ENCODE assay signal across 8 cellular contexts in the genomic region with DNA sequence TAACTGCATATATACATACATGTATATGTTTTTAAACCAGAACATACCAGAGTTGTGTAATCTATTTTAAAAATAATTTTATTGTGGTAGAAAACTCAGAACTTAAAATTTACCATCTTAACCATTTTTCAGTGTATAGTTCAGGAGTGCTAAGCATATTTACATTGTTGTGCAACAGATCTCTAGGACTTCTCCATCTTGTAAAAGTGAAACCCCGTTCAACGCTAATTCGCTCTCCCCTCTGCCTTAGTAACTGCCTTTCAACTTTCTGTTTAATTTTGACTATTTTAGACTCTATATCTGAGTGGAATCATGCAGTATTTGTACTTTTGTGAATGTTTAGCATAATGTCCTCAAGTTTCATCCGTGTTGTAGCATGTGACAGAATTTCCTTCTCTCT. TPM values are rescaled to one million over a fixed set of nuclear protein-coding genes. Genes with fewer than 3 reads are reported as not detected.
DNase-seq lines count a peak whose midpoint lies in the region; ATAC-seq and TF ChIP-seq lines count a peak whose summit lies in the region.

No MANE protein-coding gene starts in this region.

- no peak for TF ChIP-seq EP300 in gastroesophageal sphincter (IDR thresholded peaks at IDR 0.05)

- DNase-seq in AG10803 (ENCODE audit: low read depth): no peak
- DNase-seq in LoVo (ENCODE audit: low spot score): peak; percentile 12
- DNase-seq in endothelial cell (ENCODE audit: low spot score): no peak
- DNase-seq in COLO668 (lab: John Stamatoyannopoulos, UW; ENCODE audit: unreplicated experiment): no peak
- DNase-seq in RWPE1 (ENCODE audit: low spot score): no peak
- no peak for DNase-seq in NCI-H187 (lab: John Stamatoyannopoulos, UW)

- TF ChIP-seq CTCF in AG10803 (conservative IDR thresholded peaks at IDR 0.05; ENCODE audit: low read length) (no peak), gastroesophageal sphincter (IDR thresholded peaks at IDR 0.05) (no peak), endothelial cell (IDR thresholded peaks at IDR 0.05; ENCODE audit: unreplicated experiment) (no peak), RWPE1 (conservative IDR thresholded peaks at IDR 0.05; ENCODE audit: low read depth) (no peak)

- H3K36me3 Mint-ChIP-seq in endothelial cell (ENCODE audit: low read depth, unreplicated experiment): no peaks in the 10 kb centered on the region

- no peak overlapping the region for H3K4me3 Mint-ChIP-seq in endothelial cell (ENCODE audit: unreplicated experiment)

- no peak overlapping the region for H3K27ac Mint-ChIP-seq in endothelial cell (ENCODE audit: unreplicated experiment)

- H3K4me1 ChIP-seq in gastroesophageal sphincter: peaks cover 0 to 40% (median 8%) of the 10 kb centered on the region in 3 donors

- CTCF ChIA-PET in RWPE1 (lab: Yijun Ruan, JAX): no interaction called here

- H3K36me3 ChIP-seq in gastroesophageal sphincter: no peaks in the 10 kb centered on the region

- H3K9me3 Mint-ChIP-seq in endothelial cell (ENCODE audit: unreplicated experiment): no peaks in the 10 kb centered on the region

- POLR2A ChIA-PET in RWPE1 (lab: Yijun Ruan, JAX; ENCODE audit: low non-redundant PET): no interaction called here

- WGBS in gastroesophageal sphincter (ENCODE audit: low coverage in 1 of 2), 2 donors: 80 to 83% methylated on average over 4 of the region's 4 CpGs

- H3K27ac ChIP-seq in gastroesophageal sphincter: peak overlapping the region in 3 of 4 donors; percentile 79 to 85 (median 80)
- H3K27ac ChIP-seq in RWPE1: no peak overlapping the region

- H3K4me3 ChIP-seq in AG10803 (ENCODE audit: low read length) (peak overlapping the region; percentile 51), gastroesophageal sphincter (peak overlapping the region in 1 of 2 donors; percentile 47)

- peak; percentile 34 for ATAC-seq in GM21381 (IDR thresholded peaks at IDR 0.05; ENCODE audit: unreplicated experiment)
- ATAC-seq in gastroesophageal sphincter: no peak

- H3K27me3 ChIP-seq in gastroesophageal sphincter: no peaks in the 10 kb centered on the region

- no peak for TF ChIP-seq POLR2A in gastroesophageal sphincter (IDR thresholded peaks at IDR 0.05)

- H3K27me3 Mint-ChIP-seq in endothelial cell (ENCODE audit: unreplicated experiment): no peaks in the 10 kb centered on the region

- H3K4me1 Mint-ChIP-seq in endothelial cell (ENCODE audit: unreplicated experiment): peaks cover 14% of the 10 kb centered on the region

- no peaks in the 10 kb centered on the region for H3K9me3 ChIP-seq in gastroesophageal sphincter

RNA-seq across cellular contexts. Expression of a gene that starts 51.8 kb away (rescaled TPM):
- 100 to 1,000 TPM in 3 of 4 donors, 10 to 100 TPM in 1; 99.6 to 308 (median 165) TPM for total RNA-seq in gastroesophageal sphincter
- total RNA-seq in endothelial cell (ENCODE audit: unreplicated experiment): 148 TPM
